ENCODE assay signal across 1 cellular context in the genomic region with DNA sequence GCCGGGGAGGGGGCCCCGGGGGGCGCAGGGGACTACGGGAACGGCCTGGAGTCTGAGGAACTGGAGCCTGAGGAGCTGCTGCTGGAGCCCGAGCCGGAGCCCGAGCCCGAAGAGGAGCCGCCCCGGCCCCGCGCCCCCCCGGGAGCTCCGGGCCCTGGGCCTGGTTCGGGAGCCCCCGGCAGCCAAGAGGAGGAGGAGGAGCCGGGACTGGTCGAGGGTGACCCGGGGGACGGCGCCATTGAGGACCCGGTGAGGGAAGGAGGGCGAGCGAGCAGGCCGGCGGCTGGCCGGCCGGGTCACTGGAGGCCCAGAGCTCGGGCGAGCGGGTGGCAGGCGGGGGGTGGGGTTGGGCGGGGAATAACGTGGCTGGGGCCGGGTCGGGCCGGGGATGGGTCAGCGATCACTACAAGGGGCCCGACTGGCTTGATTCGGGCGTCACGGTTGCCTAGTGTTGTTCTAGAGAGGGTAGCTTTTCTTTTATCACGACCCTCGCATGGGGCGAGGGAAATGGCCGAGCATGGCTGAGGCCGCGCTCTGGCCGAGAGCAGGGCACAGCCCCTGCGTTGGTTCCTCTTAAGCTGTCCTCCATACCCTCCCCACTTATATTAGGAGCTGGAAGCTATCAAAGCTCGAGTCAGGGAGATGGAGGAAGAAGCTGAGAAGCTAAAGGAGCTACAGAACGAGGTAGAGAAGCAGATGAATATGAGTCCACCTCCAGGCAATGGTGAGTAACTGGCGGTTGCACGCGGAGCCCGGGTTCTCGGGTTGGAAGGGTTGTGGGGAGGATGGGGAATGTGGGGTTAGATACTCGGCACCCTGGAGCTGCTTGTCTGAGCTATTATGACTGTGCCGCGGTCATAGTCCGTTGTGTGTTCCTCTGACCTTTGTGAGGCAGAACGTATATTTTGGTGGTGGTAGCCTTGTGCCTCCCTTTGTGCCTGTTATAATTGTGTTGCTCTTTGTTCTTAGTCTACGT.
A peak's percentile ranks its signal among the peaks of the same experiment; 100 is the strongest.
TF ChIP-seq lines count a peak whose summit lies in the region.

No MANE protein-coding gene starts in this region.

TF ChIP-seq in HepG2, 621 proteins besides CTCF, POLR2A, EP300 and RAD21 (continued from another document):
- TF ChIP-seq, protein P1, sequence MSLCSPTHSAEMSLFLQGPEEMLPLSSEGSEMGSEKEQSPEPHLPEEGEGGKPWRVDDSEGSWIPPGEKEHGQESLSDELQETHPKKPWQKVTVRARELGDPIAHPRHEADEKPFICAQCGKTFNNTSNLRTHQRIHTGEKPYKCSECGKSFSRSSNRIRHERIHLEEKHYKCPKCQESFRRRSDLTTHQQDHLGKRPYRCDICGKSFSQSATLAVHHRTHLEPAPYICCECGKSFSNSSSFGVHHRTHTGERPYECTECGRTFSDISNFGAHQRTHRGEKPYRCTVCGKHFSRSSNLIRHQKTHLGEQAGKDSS (CRISPR knock-in tag; IDR thresholded peaks at IDR 0.05; ENCODE audit: borderline replicate concordance, low read depth) = 0 out of 2 replicates have a peak, but pooled peaks have one; percentile 34
- TF ChIP-seq ZNF280D (CRISPR knock-in tag; IDR thresholded peaks at IDR 0.05) = no peak
- peak; percentile 76; the same call in 1 of the 2 replicates for TF ChIP-seq NCOR1 (IDR thresholded peaks at IDR 0.05; ENCODE audit: borderline replicate concordance, low read length)
- TF ChIP-seq JDP2 (CRISPR knock-in tag; IDR thresholded peaks at IDR 0.05; ENCODE audit: borderline replicate concordance) = no peak; the same call in 1 of the 2 replicates
- TF ChIP-seq, protein P2, sequence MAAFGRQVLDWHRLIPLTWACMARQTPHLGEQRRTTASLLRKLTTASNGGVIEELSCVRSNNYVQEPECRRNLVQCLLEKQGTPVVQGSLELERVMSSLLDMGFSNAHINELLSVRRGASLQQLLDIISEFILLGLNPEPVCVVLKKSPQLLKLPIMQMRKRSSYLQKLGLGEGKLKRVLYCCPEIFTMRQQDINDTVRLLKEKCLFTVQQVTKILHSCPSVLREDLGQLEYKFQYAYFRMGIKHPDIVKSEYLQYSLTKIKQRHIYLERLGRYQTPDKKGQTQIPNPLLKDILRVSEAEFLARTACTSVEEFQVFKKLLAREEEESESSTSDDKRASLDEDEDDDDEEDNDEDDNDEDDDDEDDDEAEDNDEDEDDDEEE (CRISPR knock-in tag; IDR thresholded peaks at IDR 0.05) = peak; percentile 87
- no peak for TF ChIP-seq CENPT (CRISPR knock-in tag; IDR thresholded peaks at IDR 0.05; ENCODE audit: low read depth)
- TF ChIP-seq RFX5 (IDR thresholded peaks at IDR 0.05; ENCODE audit: low read depth, low read length) = no peak
- TF ChIP-seq ZNF10 (CRISPR knock-in tag; IDR thresholded peaks at IDR 0.05; ENCODE audit: borderline replicate concordance, low read depth) = peak; percentile 86; the same call in 1 of the 2 replicates
- no peak; the same call in 1 of the 2 replicates for TF ChIP-seq ZBTB2 (CRISPR knock-in tag; IDR thresholded peaks at IDR 0.05; ENCODE audit: low read depth)
- 0 out of 2 replicates have a peak, but pooled peaks have one; percentile 32 for TF ChIP-seq ZNF761 (CRISPR knock-in tag; conservative IDR thresholded peaks at IDR 0.05)
- no peak for TF ChIP-seq SNAPC4 (CRISPR knock-in tag; IDR thresholded peaks at IDR 0.05)
- TF ChIP-seq ZNF510 (CRISPR knock-in tag; IDR thresholded peaks at IDR 0.05; ENCODE audit: low read depth) = no peak; the same call in 1 of the 2 replicates
- TF ChIP-seq FOXA1 (IDR thresholded peaks at IDR 0.05) = no peak
- no peak for TF ChIP-seq FOXA1 (CRISPR knock-in tag; IDR thresholded peaks at IDR 0.05)
- TF ChIP-seq PCBP1 (IDR thresholded peaks at IDR 0.05; ENCODE audit: borderline replicate concordance, low read depth, low read length) = no peak
- TF ChIP-seq ZMAT3 (CRISPR knock-in tag; conservative IDR thresholded peaks at IDR 0.05) = no peak
- TF ChIP-seq HDAC1 (CRISPR knock-in tag; IDR thresholded peaks at IDR 0.05) = peak; percentile 52
- TF ChIP-seq POLR2AphosphoS2 (IDR thresholded peaks at IDR 0.05; ENCODE audit: low read depth, low read length) = no peak
- TF ChIP-seq, protein P3, sequence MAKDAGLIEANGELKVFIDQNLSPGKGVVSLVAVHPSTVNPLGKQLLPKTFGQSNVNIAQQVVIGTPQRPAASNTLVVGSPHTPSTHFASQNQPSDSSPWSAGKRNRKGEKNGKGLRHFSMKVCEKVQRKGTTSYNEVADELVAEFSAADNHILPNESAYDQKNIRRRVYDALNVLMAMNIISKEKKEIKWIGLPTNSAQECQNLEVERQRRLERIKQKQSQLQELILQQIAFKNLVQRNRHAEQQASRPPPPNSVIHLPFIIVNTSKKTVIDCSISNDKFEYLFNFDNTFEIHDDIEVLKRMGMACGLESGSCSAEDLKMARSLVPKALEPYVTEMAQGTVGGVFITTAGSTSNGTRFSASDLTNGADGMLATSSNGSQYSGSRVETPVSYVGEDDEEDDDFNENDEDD (CRISPR knock-in tag; IDR thresholded peaks at IDR 0.05; ENCODE audit: borderline replicate concordance) = peak; percentile 52; the same call in 1 of the 2 replicates
- TF ChIP-seq ZNF260 (CRISPR knock-in tag; IDR thresholded peaks at IDR 0.05; ENCODE audit: borderline replicate concordance, low read depth) = no peak
- TF ChIP-seq XRCC5 (optimal IDR thresholded peaks at IDR 0.05; ENCODE audit: low read length) = no peak
- TF ChIP-seq ZXDC (CRISPR knock-in tag; IDR thresholded peaks at IDR 0.05) = no peak
- peak; percentile 72; the same call in 1 of the 2 replicates for TF ChIP-seq NAIF1 (CRISPR knock-in tag; IDR thresholded peaks at IDR 0.05; ENCODE audit: borderline replicate concordance)
- peak; percentile 95 for TF ChIP-seq RBFOX2 (IDR thresholded peaks at IDR 0.05; ENCODE audit: low read depth, low read length)
- TF ChIP-seq RNF2 (conservative IDR thresholded peaks at IDR 0.05; ENCODE audit: low read depth) = 0 out of 2 replicates have a peak, but pooled peaks have one; percentile 21
- TF ChIP-seq, protein P4, sequence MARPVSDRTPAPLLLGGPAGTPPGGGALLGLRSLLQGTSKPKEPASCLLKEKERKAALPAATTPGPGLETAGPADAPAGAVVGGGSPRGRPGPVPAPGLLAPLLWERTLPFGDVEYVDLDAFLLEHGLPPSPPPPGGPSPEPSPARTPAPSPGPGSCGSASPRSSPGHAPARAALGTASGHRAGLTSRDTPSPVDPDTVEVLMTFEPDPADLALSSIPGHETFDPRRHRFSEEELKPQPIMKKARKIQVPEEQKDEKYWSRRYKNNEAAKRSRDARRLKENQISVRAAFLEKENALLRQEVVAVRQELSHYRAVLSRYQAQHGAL (CRISPR knock-in tag; IDR thresholded peaks at IDR 0.05; ENCODE audit: not compliant biosample characterization) = peak; percentile 70
- TF ChIP-seq RFX1 (IDR thresholded peaks at IDR 0.05) = no peak
- peak; percentile 45 for TF ChIP-seq ARNTL (CRISPR knock-in tag; IDR thresholded peaks at IDR 0.05)
- peak; percentile 98 for TF ChIP-seq KDM2A (CRISPR knock-in tag; IDR thresholded peaks at IDR 0.05; ENCODE audit: borderline replicate concordance, low read depth)
- TF ChIP-seq, protein P5, sequence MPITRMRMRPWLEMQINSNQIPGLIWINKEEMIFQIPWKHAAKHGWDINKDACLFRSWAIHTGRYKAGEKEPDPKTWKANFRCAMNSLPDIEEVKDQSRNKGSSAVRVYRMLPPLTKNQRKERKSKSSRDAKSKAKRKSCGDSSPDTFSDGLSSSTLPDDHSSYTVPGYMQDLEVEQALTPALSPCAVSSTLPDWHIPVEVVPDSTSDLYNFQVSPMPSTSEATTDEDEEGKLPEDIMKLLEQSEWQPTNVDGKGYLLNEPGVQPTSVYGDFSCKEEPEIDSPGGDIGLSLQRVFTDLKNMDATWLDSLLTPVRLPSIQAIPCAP (CRISPR knock-in tag; IDR thresholded peaks at IDR 0.05; ENCODE audit: low read depth) = peak; percentile 12; the same call in 1 of the 2 replicates
